Comparison of ENCODE assay signal across 21 cellular contexts in the genomic region with DNA sequence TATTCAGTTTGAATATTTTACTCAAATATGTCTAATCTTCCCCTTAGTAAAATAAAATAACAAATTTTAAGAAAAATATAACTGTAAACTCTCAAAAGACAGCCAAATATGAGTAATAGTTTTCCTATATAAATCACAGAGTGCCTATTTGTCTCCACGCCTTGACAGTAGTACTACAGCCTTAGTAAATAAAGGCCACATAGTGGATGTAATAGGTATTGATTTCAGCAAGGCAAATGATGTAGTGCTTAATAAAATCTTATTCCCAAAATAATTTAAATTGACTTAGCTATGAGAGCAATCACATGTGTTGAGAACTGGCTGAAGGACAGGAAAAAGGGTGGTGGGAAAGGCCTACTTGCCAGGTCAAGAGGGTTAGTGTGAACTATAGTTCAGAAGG.
"Had no signal": no experiment of that assay in that cellular context is flagged by ENCODE, and none has a peak within 500 bp of the region (broad histone marks: within the 10 kb centered on the region; RNA-seq: fewer than 3 reads in every experiment).

No MANE protein-coding gene starts in this region.

- H3K27ac Mint-ChIP-seq: activated CD4-positive, alpha-beta memory T cell treated with anti-CD3 and anti-CD28 coated beads for 36 hours; activated CD8-positive, alpha-beta memory T cell treated with anti-CD3 and anti-CD28 coated beads, Interleukin-2, amount 10 ng/mL, durations not matched to agents 7 days and 5 days; activated naive CD4-positive, alpha-beta T cell treated with anti-CD3 and anti-CD28 coated beads for 36 hours; activated naive CD8-positive, alpha-beta T cell treated with anti-CD3 and anti-CD28 coated beads, Interleukin-2, amount 50 U/mL, for 24 hours; activated T-helper 2 cell treated with anti-CD3 and anti-CD28 coated beads, Interferon-gamma antibody, Interleukin-2, Interleukin-4, amounts not matched to agents 10 μg/mL and 5 μg/mL and 100 μg/mL, durations not matched to agents 14 hours and 24 hours and 36 hours; dendritic cell treated with granulocyte-macrophage colony-stimulating factor and Interleukin-4, amounts not matched to agents 40 ng/mL and 50 ng/mL, for 4 days; stimulated activated naive CD8-positive, alpha-beta T cell treated with anti-CD3 and anti-CD28 coated beads, Interleukin-15, Interleukin-2, amounts not matched to agents 100 ng/mL and 50 ng/mL, for 24 hours had no signal

- H3K27ac ChIP-seq: ascending aorta, breast epithelium, epithelial cell of prostate, lower lobe of right lung, right lobe of liver, suprapubic skin had no signal

- H3K27me3 Mint-ChIP-seq: activated CD4-positive, alpha-beta memory T cell treated with anti-CD3 and anti-CD28 coated beads for 36 hours; activated CD8-positive, alpha-beta memory T cell treated with anti-CD3 and anti-CD28 coated beads, Interleukin-2, amount 10 ng/mL, durations not matched to agents 7 days and 5 days; activated naive CD8-positive, alpha-beta T cell treated with anti-CD3 and anti-CD28 coated beads, Interleukin-2, amount 50 U/mL, for 24 hours; dendritic cell treated with granulocyte-macrophage colony-stimulating factor and Interleukin-4, amounts not matched to agents 40 ng/mL and 50 ng/mL, for 4 days; stimulated activated naive CD8-positive, alpha-beta T cell treated with anti-CD3 and anti-CD28 coated beads, Interleukin-15, Interleukin-2, amounts not matched to agents 100 ng/mL and 50 ng/mL, for 24 hours had no signal

- H3K9me3 Mint-ChIP-seq: activated CD4-positive, alpha-beta memory T cell treated with anti-CD3 and anti-CD28 coated beads for 36 hours; activated naive CD4-positive, alpha-beta T cell treated with anti-CD3 and anti-CD28 coated beads for 36 hours; dendritic cell treated with granulocyte-macrophage colony-stimulating factor and Interleukin-4, amounts not matched to agents 40 ng/mL and 50 ng/mL, for 4 days had no signal

- H3K36me3 Mint-ChIP-seq: activated CD4-positive, alpha-beta memory T cell treated with anti-CD3 and anti-CD28 coated beads for 36 hours; activated CD8-positive, alpha-beta memory T cell treated with anti-CD3 and anti-CD28 coated beads, Interleukin-2, amount 10 ng/mL, durations not matched to agents 7 days and 5 days had no signal

- DNase-seq: activated CD4-positive, alpha-beta memory T cell treated with anti-CD3 and anti-CD28 coated beads for 36 hours; activated CD4-positive, alpha-beta T cell treated with anti-CD3 and anti-CD28 coated beads for 1 hour; activated CD8-positive, alpha-beta memory T cell treated with anti-CD3 and anti-CD28 coated beads, Interleukin-2, amount 10 ng/mL, durations not matched to agents 7 days and 5 days; activated naive CD4-positive, alpha-beta T cell treated with anti-CD3 and anti-CD28 coated beads for 36 hours; activated naive CD8-positive, alpha-beta T cell treated with anti-CD3 and anti-CD28 coated beads, Interleukin-2, amount 50 U/mL, for 24 hours; activated T-cell treated with anti-CD3 and anti-CD28 coated beads, Interleukin-2, amount 50 U/mL, for 1 hour; cerebellar nuclear complex; effector memory CD4-positive, alpha-beta T cell; foreskin melanocyte; head of caudate nucleus; lower lobe of right lung; midbrain; right lobe of liver; trophoblast cell had no signal

- H3K4me3 Mint-ChIP-seq: activated CD4-positive, alpha-beta memory T cell treated with anti-CD3 and anti-CD28 coated beads for 36 hours; activated CD8-positive, alpha-beta memory T cell treated with anti-CD3 and anti-CD28 coated beads, Interleukin-2, amount 10 ng/mL, durations not matched to agents 7 days and 5 days; activated naive CD4-positive, alpha-beta T cell treated with anti-CD3 and anti-CD28 coated beads for 36 hours; activated naive CD8-positive, alpha-beta T cell treated with anti-CD3 and anti-CD28 coated beads, Interleukin-2, amount 50 U/mL, for 24 hours; dendritic cell treated with granulocyte-macrophage colony-stimulating factor and Interleukin-4, amounts not matched to agents 40 ng/mL and 50 ng/mL, for 4 days; stimulated activated naive CD8-positive, alpha-beta T cell treated with anti-CD3 and anti-CD28 coated beads, Interleukin-15, Interleukin-2, amounts not matched to agents 100 ng/mL and 50 ng/mL, for 24 hours had no signal

- H3K4me1 Mint-ChIP-seq: activated CD8-positive, alpha-beta memory T cell treated with anti-CD3 and anti-CD28 coated beads, Interleukin-2, amount 10 ng/mL, durations not matched to agents 7 days and 5 days; activated naive CD8-positive, alpha-beta T cell treated with anti-CD3 and anti-CD28 coated beads, Interleukin-2, amount 50 U/mL, for 24 hours had no signal
